In the genomic region with DNA sequence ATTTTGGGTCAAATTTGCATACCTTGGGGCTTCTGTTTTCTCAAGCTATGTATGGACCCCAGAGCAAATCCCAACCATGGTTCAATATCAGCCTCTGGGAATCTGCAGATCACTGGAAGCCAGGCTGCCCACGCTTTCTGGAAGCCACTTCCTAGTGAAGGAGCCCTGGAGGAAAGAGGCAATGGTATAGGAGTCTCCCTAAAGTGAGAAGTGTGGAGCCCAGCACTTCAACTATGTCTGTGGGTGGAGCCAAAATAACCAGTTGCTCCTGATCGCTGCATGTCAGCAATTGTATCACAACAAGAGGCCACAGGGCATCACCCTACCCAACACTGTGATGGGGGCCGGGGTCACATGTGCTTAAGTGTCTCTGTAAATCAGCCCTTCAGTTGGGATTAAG, we compare ENCODE assay signal across 18 cellular contexts. TPM values are rescaled to one million over a fixed set of nuclear protein-coding genes. Genes with fewer than 3 reads are reported as not detected.
DNase-seq lines count a peak whose midpoint lies in the region; ATAC-seq, FAIRE-seq and TF ChIP-seq lines count a peak whose summit lies in the region.
"Had no signal": no experiment of that assay in that cellular context is flagged by ENCODE, and none has a peak within 500 bp of the region (broad histone marks: within the 10 kb centered on the region; RNA-seq: fewer than 3 reads in every experiment).

No MANE protein-coding gene starts in this region.

- H3K14ac ChIP-seq in mesenchymal stem cell (ENCODE audit: low read length in 2 of 2), result peak overlapping the region in 1 of 2 experiments; percentile 74

- H3K27ac ChIP-seq in mammary epithelial cell (ENCODE audit: insufficient read depth, low read depth, low read length) (no peak overlapping the region), K562 (ENCODE audit: extremely low read depth, low read depth, low read length) (peak overlapping the region; percentile 71; the same call in 1 of the 3 replicates), mesenchymal stem cell (ENCODE audit: low read length, poor library complexity, severe bottlenecking) (no peak overlapping the region), aorta (ENCODE audit: low read depth in 1 of 2, low read length in 2 of 2) (no peak overlapping the region), brain microvascular endothelial cell (no peak overlapping the region)
- H3K27ac ChIP-seq: SJCRH30 had no signal

- no peaks in the 10 kb centered on the region for H3K9me3 Mint-ChIP-seq in MCF 10A (ENCODE audit: unreplicated experiment)
- H3K9me3 Mint-ChIP-seq in activated CD4-positive, alpha-beta memory T cell treated with anti-CD3 and anti-CD28 coated beads for 36 hours, result peaks cover 3% of the 10 kb centered on the region
- H3K9me3 Mint-ChIP-seq: H9 had no signal

- no peak overlapping the region for H3K4ac ChIP-seq in mesenchymal stem cell (ENCODE audit: low read depth in 1 of 2, low read length in 2 of 2)

- H3K27me3 Mint-ChIP-seq in MCF 10A (ENCODE audit: insufficient read depth, unreplicated experiment), result no peaks in the 10 kb centered on the region
- peaks cover 6% of the 10 kb centered on the region for H3K27me3 Mint-ChIP-seq in activated CD4-positive, alpha-beta memory T cell treated with anti-CD3 and anti-CD28 coated beads for 36 hours

- no peak for TF ChIP-seq EP300 in K562 (IDR thresholded peaks at IDR 0.05; ENCODE audit: low read length)

- peak overlapping the region; percentile 52 for H3K27ac Mint-ChIP-seq in MCF 10A (ENCODE audit: low read depth, unreplicated experiment)
- no peak overlapping the region for H3K27ac Mint-ChIP-seq in activated CD4-positive, alpha-beta memory T cell treated with anti-CD3 and anti-CD28 coated beads for 36 hours
- H3K27ac Mint-ChIP-seq: B cell, H9 had no signal

- CTCF ChIA-PET in MCF 10A (lab: Yijun Ruan, JAX), result interaction anchor here (0.9 to 1.5 kb wide), 3 partner anchors 25 to 274 kb away, joined by 3 to 5 read pairs (median 4); no protein-coding TSS in a partner anchor
- CTCF ChIA-PET in mammary epithelial cell (lab: Charles Lee; ENCODE audit: low non-redundant PET), result no interaction called here
- CTCF ChIA-PET in K562 (lab: Yijun Ruan, JAX; ENCODE audit: low intra/inter-chr PET ratio), result no interaction called here
- CTCF ChIA-PET in activated CD4-positive, alpha-beta memory T cell treated with anti-CD3 and anti-CD28 coated beads for 36 hours (lab: Charles Lee), result no interaction called here

- TF ChIP-seq POLR2A in K562 (conservative IDR thresholded peaks at IDR 0.05), result no peak

- H3K27me3 ChIP-seq in mammary epithelial cell (ENCODE audit: insufficient read depth, low read length) (no peaks in the 10 kb centered on the region), K562 (ENCODE audit: control insufficient read depth in 2 of 2, insufficient read depth in 2 of 2, low read length in 2 of 2) (no peaks in the 10 kb centered on the region), mesenchymal stem cell (ENCODE audit: control insufficient read depth in 1 of 2, insufficient read depth in 1 of 2, low read length in 2 of 2) (no peaks in the 10 kb centered on the region), aorta (ENCODE audit: control insufficient read depth in 1 of 2, insufficient read depth in 2 of 2, low read length in 1 of 2) (no peaks in the 10 kb centered on the region), brain microvascular endothelial cell (replicated peaks) (no peaks in the 10 kb centered on the region)

- H3K9me3 ChIP-seq in mammary epithelial cell (replicated peaks; ENCODE audit: insufficient read depth, low read length) (no peaks in the 10 kb centered on the region), K562 (replicated peaks; ENCODE audit: control insufficient read depth, insufficient read depth, low read depth, low read length) (no peaks in the 10 kb centered on the region), mesenchymal stem cell (ENCODE audit: control insufficient read depth, low read length) (no peaks in the 10 kb centered on the region), aorta (ENCODE audit: control insufficient read depth, low read length) (no peaks in the 10 kb centered on the region)
- H3K9me3 ChIP-seq: SJCRH30 had no signal

- BruUV-seq in MCF 10A (replicated peaks; lab: Mats Ljungman, UMichigan) (no TSS peak), mammary epithelial cell (replicated peaks; lab: Mats Ljungman, UMichigan) (no TSS peak), K562 (replicated peaks; lab: Mats Ljungman, UMichigan) (no TSS peak)

- H3K18ac ChIP-seq in mesenchymal stem cell (ENCODE audit: low read depth in 1 of 2, low read length in 2 of 2), result peak overlapping the region; percentile 41 to 52

- in situ Hi-C loops in mammary epithelial cell (cut with MboI; ENCODE audit: low sequenced_read_pairs in 2 of 2), result no loop called here
- in situ Hi-C loops in K562 (cut with MboI), result no loop called here
- in situ Hi-C loops in brain microvascular endothelial cell (cut with HindIII; ENCODE audit: low pct_ligation_motif_present, low sequenced_read_pairs), result no loop called here

- H3K9me1 ChIP-seq in K562 (ENCODE audit: control insufficient read depth, insufficient read depth, low read length), result no peaks in the 10 kb centered on the region

- WGBS in mammary epithelial cell (ENCODE audit: low coverage, missing lambda C conversion rate), result 68% methylated on average over 3 of the region's 3 CpGs
- WGBS in K562 (ENCODE audit: insufficient coverage, low coverage, missing lambda C conversion rate), result 33% methylated on average over 3 of the region's 3 CpGs
- 93% methylated on average over 3 of the region's 3 CpGs for WGBS in mesenchymal stem cell
- WGBS in aorta, 2 donors, result 91 to 94% methylated on average over 3 of the region's 3 CpGs

- dilution Hi-C loops in mammary epithelial cell (cut with HindIII; ENCODE audit: low sequenced_read_pairs), result no loop called here

- H2BK15ac ChIP-seq in mesenchymal stem cell (ENCODE audit: low read depth, poor library complexity, severe bottlenecking), result no peak overlapping the region

- H3K23ac ChIP-seq in mesenchymal stem cell (ENCODE audit: low read length in 2 of 2), result no peak overlapping the region

- H2BK5ac ChIP-seq in mesenchymal stem cell (ENCODE audit: low read depth, low read length, poor library complexity, severe bottlenecking), result no peak overlapping the region

- peak overlapping the region; percentile 29 to 94 for H2BK12ac ChIP-seq in mesenchymal stem cell (ENCODE audit: low read length in 2 of 2)

- H4K8ac ChIP-seq in mesenchymal stem cell (ENCODE audit: low read length), result no peak overlapping the region

- H4K91ac ChIP-seq in mesenchymal stem cell (ENCODE audit: low read length), result peak overlapping the region; percentile 34

- no peak overlapping the region for H2AK5ac ChIP-seq in mesenchymal stem cell (ENCODE audit: low read length, severe bottlenecking)

- peak; percentile 13 for ATAC-seq in K562
- ATAC-seq in aorta (ENCODE audit: low FRiP score), result peak; percentile 8

- intact Hi-C loops in MCF 10A (cut with micrococcal nuclease) (loop anchor here (5.0 kb wide), 1 partner anchor 215 kb away; no protein-coding TSS in a partner anchor), mammary epithelial cell (cut with micrococcal nuclease) (loop anchor here (5.0 kb wide), 2 partner anchors 215 to 295 kb away; no protein-coding TSS in a partner anchor), K562 (cut with micrococcal nuclease) (no loop called here), aorta (cut with DNase I) (no loop called here)
- intact Hi-C loops in activated CD4-positive, alpha-beta memory T cell treated with anti-CD3 and anti-CD28 coated beads for 36 hours (cut with micrococcal nuclease), result loop anchor here (10.0 kb wide), 1 partner anchor 152 kb away; no protein-coding TSS in a partner anchor

- H2BK120ac ChIP-seq in mesenchymal stem cell (ENCODE audit: low read depth, low read length), result peak overlapping the region; percentile 51

- H3K36me3 ChIP-seq in mammary epithelial cell (ENCODE audit: insufficient read depth, low read length) (no peaks in the 10 kb centered on the region), K562 (ENCODE audit: control insufficient read depth, insufficient read depth, low read length) (no peaks in the 10 kb centered on the region), mesenchymal stem cell (ENCODE audit: control insufficient read depth in 1 of 2, insufficient read depth in 2 of 2, low read depth in 1 of 2, low read length in 2 of 2) (no peaks in the 10 kb centered on the region), aorta (ENCODE audit: control insufficient read depth in 1 of 2, insufficient read depth in 2 of 2, low read length in 1 of 2) (no peaks in the 10 kb centered on the region), brain microvascular endothelial cell (replicated peaks) (no peaks in the 10 kb centered on the region)
- H3K36me3 ChIP-seq: SJCRH30 had no signal

- H3K4me2 ChIP-seq in mammary epithelial cell (ENCODE audit: insufficient read depth, low read depth, low read length), result no peak overlapping the region
- peak overlapping the region; percentile 6; the same call in 1 of the 2 replicates for H3K4me2 ChIP-seq in K562 (ENCODE audit: insufficient read depth, low read length)
- no peak overlapping the region for H3K4me2 ChIP-seq in mesenchymal stem cell (ENCODE audit: low read length, poor library complexity, severe bottlenecking)

- no peak overlapping the region for H3K4me3 Mint-ChIP-seq in MCF 10A (ENCODE audit: unreplicated experiment)
- no peak overlapping the region for H3K4me3 Mint-ChIP-seq in activated CD4-positive, alpha-beta memory T cell treated with anti-CD3 and anti-CD28 coated beads for 36 hours
- H3K4me3 Mint-ChIP-seq: B cell, H9 had no signal

- no peak for FAIRE-seq in K562 (lab: Jason Lieb, UNC)
- FAIRE-seq: GM12892, GM18507 had no signal

- no peak overlapping the region for H2AFZ ChIP-seq in mammary epithelial cell (ENCODE audit: low read depth, low read length)
- peak overlapping the region; percentile 30; the same call in 1 of the 2 replicates for H2AFZ ChIP-seq in K562 (ENCODE audit: low read depth, low read length)
- H2AFZ ChIP-seq in mesenchymal stem cell (ENCODE audit: low read depth, low read length), result no peak overlapping the region

- H3K4me3 ChIP-seq in mammary epithelial cell (replicated peaks in 1 of 3; ENCODE audit: insufficient read depth in 1 of 3, low read depth in 2 of 3, low read length in 3 of 3) (no peak overlapping the region), K562 (no peak overlapping the region), mesenchymal stem cell (ENCODE audit: insufficient read depth in 1 of 2, low read depth in 1 of 2, low read length in 2 of 2) (no peak overlapping the region), aorta (ENCODE audit: low read length in 2 of 2) (no peak overlapping the region), brain microvascular endothelial cell (ENCODE audit: low read depth, low read length) (no peak overlapping the region)
- H3K4me3 ChIP-seq: SJCRH30 had no signal

- H4K20me1 ChIP-seq in mammary epithelial cell (ENCODE audit: insufficient read depth, low read length), result no peaks in the 10 kb centered on the region
- no peaks in the 10 kb centered on the region for H4K20me1 ChIP-seq in K562 (replicated peaks; ENCODE audit: control insufficient read depth, insufficient read depth, low read length)

- peaks cover 24% of the 10 kb centered on the region for H3K4me1 Mint-ChIP-seq in MCF 10A (ENCODE audit: insufficient read depth, unreplicated experiment)
- peaks cover 16% of the 10 kb centered on the region for H3K4me1 Mint-ChIP-seq in activated CD4-positive, alpha-beta memory T cell treated with anti-CD3 and anti-CD28 coated beads for 36 hours (ENCODE audit: low read depth)

- H3K36me3 Mint-ChIP-seq in MCF 10A (ENCODE audit: insufficient read depth, unreplicated experiment), result no peaks in the 10 kb centered on the region
- H3K36me3 Mint-ChIP-seq in activated CD4-positive, alpha-beta memory T cell treated with anti-CD3 and anti-CD28 coated beads for 36 hours, result no peaks in the 10 kb centered on the region
- H3K36me3 Mint-ChIP-seq: CD4-positive, alpha-beta memory T cell had no signal

- POLR2A ChIA-PET in MCF 10A (lab: Yijun Ruan, JAX), result interaction anchor here (0.6 to 2.9 kb wide), 26 partner anchors 8 to 304 kb away, joined by 3 to 103 read pairs (median 7); partner anchors contain the start of gene ETS2
- POLR2A ChIA-PET in K562 (lab: Yijun Ruan, JAX), result interaction anchor here (0.6 to 2.1 kb wide), 6 partner anchors 13 to 215 kb away, joined by 3 to 15 read pairs (median 10); no protein-coding TSS in a partner anchor
- POLR2A ChIA-PET in activated CD4-positive, alpha-beta memory T cell treated with anti-CD3 and anti-CD28 coated beads for 36 hours (lab: Charles Lee), result interaction anchor here (1.0 kb wide), 1 partner anchor 351 kb away, joined by 3 read pairs; no protein-coding TSS in a partner anchor

- H3K4me1 ChIP-seq in mammary epithelial cell (ENCODE audit: insufficient read depth, low read length) (peaks cover 13% of the 10 kb centered on the region), K562 (replicated peaks in 1 of 2; ENCODE audit: control insufficient read depth in 2 of 2, insufficient read depth in 2 of 2, low read length in 2 of 2) (peaks cover 0 to 25% of the 10 kb centered on the region in 2 experiments; a peak in 3 of 5 replicates), mesenchymal stem cell (ENCODE audit: control insufficient read depth, insufficient read depth, low read depth, low read length) (no peaks in the 10 kb centered on the region), aorta (ENCODE audit: control insufficient read depth in 1 of 2, insufficient read depth in 2 of 2, low read length in 2 of 2) (no peaks in the 10 kb centered on the region)
- H3K4me1 ChIP-seq: SJCRH30 had no signal

- H3K79me2 ChIP-seq in mammary epithelial cell (ENCODE audit: insufficient read depth, low read length) (no peaks in the 10 kb centered on the region), K562 (ENCODE audit: control insufficient read depth, insufficient read depth, low read length) (no peaks in the 10 kb centered on the region)

- DNase-seq in MCF 10A (ENCODE audit: unreplicated experiment), result no peak
- DNase-seq in mammary epithelial cell, result no peak
- DNase-seq in K562 (ENCODE audit: extremely low read depth in 1 of 4, low spot score in 3 of 4), result no peak
- DNase-seq in mesenchymal stem cell, result no peak
- DNase-seq in aorta, result no peak
- DNase-seq in SHP77 treated with DMSO at 0.1 percent for 48 hours (lab: John Stamatoyannopoulos, UW), result no peak
- DNase-seq in brain microvascular endothelial cell, result no peak
- no peak for DNase-seq in activated CD4-positive, alpha-beta memory T cell treated with anti-CD3 and anti-CD28 coated beads for 36 hours
- DNase-seq: Calu3; CD4-positive, alpha-beta memory T cell; H9; NCI-H1105; NCI-H1694 treated with DMSO at 0.1 percent for 48 hours; RPMI8226; SJCRH30 had no signal

- no peaks in the 10 kb centered on the region for H3K79me1 ChIP-seq in mesenchymal stem cell (replicated peaks; ENCODE audit: low read length, poor library complexity, severe bottlenecking)

- TF ChIP-seq RAD21 in K562 (CRISPR knock-in tag; conservative IDR thresholded peaks at IDR 0.05 in 1 of 2, IDR thresholded peaks at IDR 0.05 in 1 of 2), result no peak

- TF ChIP-seq CTCF in MCF 10A (IDR thresholded peaks at IDR 0.05; ENCODE audit: unreplicated experiment) (no peak), mammary epithelial cell (conservative IDR thresholded peaks at IDR 0.05 in 1 of 2, IDR thresholded peaks at IDR 0.05 in 1 of 2; ENCODE audit: extremely low read depth in 1 of 2, insufficient read depth in 1 of 2, low read depth in 1 of 2, low read length in 2 of 2) (no peak), K562 (IDR thresholded peaks at IDR 0.05 in 2 of 3, conservative IDR thresholded peaks at IDR 0.05 in 1 of 3; ENCODE audit: insufficient read depth in 2 of 3, low read depth in 1 of 3, low read length in 3 of 3) (no peak), brain microvascular endothelial cell (IDR thresholded peaks at IDR 0.05; ENCODE audit: low read depth, low read length, missing control alignments) (no peak)

- H3K9ac ChIP-seq in mammary epithelial cell (ENCODE audit: insufficient read depth, low read length) (no peak overlapping the region), K562 (ENCODE audit: insufficient read depth in 1 of 2, low read depth in 2 of 2, low read length in 2 of 2) (no peak overlapping the region), mesenchymal stem cell (ENCODE audit: low read length) (no peak overlapping the region)

RNA-seq across cellular contexts. Expression of gene ETS2, which starts 26.9 kb away (rescaled TPM):
- total RNA-seq in MCF 10A (2022) (109 and 126 TPM in 2 replicates), mammary epithelial cell (10 to 100 TPM; 60.3 to 62.3 TPM), K562 (2014; rRNA removed) (12.2 and 13.1 TPM in 2 replicates), K562 (2014; rRNA removed; fragmentation: Illumina TruSeq; extraction: Trizol) (11.2 and 11.5 TPM in 2 replicates), K562 (2015; rRNA removed; fragmentation: Illumina TruSeq; extraction: Trizol) (14.0 and 15.4 TPM in 2 replicates), K562 (2021) (24.4 and 26.2 TPM in 2 replicates), aorta (100 to 1,000 TPM; 145 to 232 TPM)
- polyA plus RNA-seq in mammary epithelial cell (21.9 TPM), K562 (2011; rRNA removed) (8.7 and 10.5 TPM in 2 replicates), K562 (2014; fragmentation: Illumina TruSeq; extraction: Trizol) (17.9 and 24.2 TPM in 2 replicates), K562 (2014; fragmentation: Nextera tagmentation; extraction: Ambion mirVana) (1 to 10 TPM; 1.7 to 2.2 TPM), K562 (2014; rRNA removed) (12.8 and 13.7 TPM in 2 replicates), aorta (10 to 100 TPM; 40.2 to 76.8 TPM)
- 27.6 TPM for polyA minus RNA-seq in mammary epithelial cell
- 11.0 and 16.7 TPM in 2 replicates for total RNA-seq in K562 (2011; cell fraction: chromatin; rRNA removed; ENCODE audit: low replicate concordance)
- 10.9 and 16.3 TPM in 2 replicates for total RNA-seq in K562 (2011; cell fraction: nucleolus; rRNA removed)
- total RNA-seq in K562 (2011; cell fraction: nucleoplasm; rRNA removed), result 9.7 and 11.9 TPM in 2 replicates
- polyA plus RNA-seq in K562 (2011; cell fraction: cytosol; rRNA removed), result 5.4 and 6.5 TPM in 2 replicates
- polyA plus RNA-seq in K562 (2011; cell fraction: nucleus; rRNA removed), result 17.0 and 22.9 TPM in 2 replicates
- polyA plus RNA-seq in K562 (2012), result 12.5 and 19.4 TPM in 2 replicates
- polyA minus RNA-seq in K562 (2011; rRNA and poly(A)+ RNA removed), result 6.7 and 7.2 TPM in 2 replicates
- 7.4 and 11.6 TPM in 2 replicates for polyA minus RNA-seq in K562 (2011; cell fraction: cytosol; rRNA and poly(A)+ RNA removed)
- 9.2 and 9.9 TPM in 2 replicates for polyA minus RNA-seq in K562 (2011; cell fraction: nucleus; rRNA and poly(A)+ RNA removed)
- polyA plus RNA-seq in mesenchymal stem cell (2013, experiment 1 of 2), result 85.3 TPM
- polyA plus RNA-seq in mesenchymal stem cell (2013, experiment 2 of 2), result 83.5 TPM
- total RNA-seq in activated CD4-positive, alpha-beta memory T cell treated with anti-CD3 and anti-CD28 coated beads for 36 hours, result 10 to 100 TPM; 22.1 to 25.0 TPM

Comparison
In these comparisons a context has a peak if more than half of its experiments do, and no peak if none do; other contexts are left out.
1. intact Hi-C loops: an anchor here in MCF 10A (5.0 kb wide), mammary epithelial cell (5.0 kb wide) and activated CD4-positive, alpha-beta memory T cell treated with anti-CD3 and anti-CD28 coated beads for 36 hours (10.0 kb wide); none called in K562 and aorta.